9 cellular contexts compared by ENCODE assay signal in genomic region chr6:116969211-116969863, GRCh38.
DNase-seq lines count a peak whose midpoint lies in the region; TF ChIP-seq lines count a peak whose summit lies in the region.
"Had no signal": no experiment of that assay in that cellular context is flagged by ENCODE, and none has a peak within 500 bp of the region (broad histone marks: within the 10 kb centered on the region; RNA-seq: fewer than 3 reads in every experiment).

No MANE protein-coding gene starts in this region.

- TF ChIP-seq CTCF in GM12873 (IDR thresholded peaks at IDR 0.05; ENCODE audit: insufficient read depth, low read depth, low read length, missing control alignments) (peak; percentile 77), HFF-Myc (IDR thresholded peaks at IDR 0.05; ENCODE audit: low read depth, low read length, missing control alignments) (peak; percentile 70), fibroblast of pulmonary artery (IDR thresholded peaks at IDR 0.05; ENCODE audit: low read length, missing control alignments) (peak; percentile 84), progenitor cell of endocrine pancreas (IDR thresholded peaks at IDR 0.05; ENCODE audit: unreplicated experiment) (peak; percentile 84)

- H3K9me3 Mint-ChIP-seq in progenitor cell of endocrine pancreas (ENCODE audit: low read depth): no peaks in the 10 kb centered on the region
- H3K9me3 Mint-ChIP-seq: IgD-negative memory B cell had no signal

- H3K4me3 ChIP-seq in HFF-Myc (replicated peaks; ENCODE audit: low read depth, low read length) (no peak overlapping the region), MG63 (no peak overlapping the region), fibroblast of pulmonary artery (replicated peaks; ENCODE audit: low read depth, low read length) (no peak overlapping the region)

- H3K27me3 ChIP-seq in MG63: no peaks in the 10 kb centered on the region; the same call in 1 of the 2 replicates

- H3K27ac Mint-ChIP-seq in progenitor cell of endocrine pancreas: no peak overlapping the region
- H3K27ac Mint-ChIP-seq: IgD-negative memory B cell had no signal

- DNase-seq in AG08395 (ENCODE audit: low spot score) (peak; percentile 65), HFF-Myc (ENCODE audit: extremely low read depth, low read depth) (peak; percentile 22), MG63 (peak; percentile 3), SK-N-DZ (ENCODE audit: low spot score) (peak; percentile 58), fibroblast of pulmonary artery (ENCODE audit: low read depth) (peak; percentile 64), progenitor cell of endocrine pancreas (ENCODE audit: low spot score, unreplicated experiment) (no peak)
- DNase-seq in activated effector memory CD4-positive, alpha-beta T cell treated with anti-CD3 and anti-CD28 coated beads, Interleukin-2, amount 50 U/mL, for 16 hours: no peak

- H3K36me3 ChIP-seq in MG63: no peaks in the 10 kb centered on the region

- no peaks in the 10 kb centered on the region for H3K27me3 Mint-ChIP-seq in progenitor cell of endocrine pancreas
- H3K27me3 Mint-ChIP-seq: IgD-negative memory B cell had no signal

- H3K36me3 Mint-ChIP-seq in progenitor cell of endocrine pancreas (ENCODE audit: insufficient read depth): no peaks in the 10 kb centered on the region
- H3K36me3 Mint-ChIP-seq: IgD-negative memory B cell had no signal

- peaks cover 14% of the 10 kb centered on the region for H3K4me1 Mint-ChIP-seq in progenitor cell of endocrine pancreas (ENCODE audit: low read depth)
- H3K4me1 Mint-ChIP-seq: IgD-negative memory B cell had no signal

- no peaks in the 10 kb centered on the region for H3K9me3 ChIP-seq in MG63

- H3K4me3 Mint-ChIP-seq in progenitor cell of endocrine pancreas (ENCODE audit: low read depth): no peak overlapping the region
- H3K4me3 Mint-ChIP-seq: IgD-negative memory B cell had no signal

Comparison
In these comparisons a context has a peak if more than half of its experiments do, and no peak if none do; other contexts are left out.
1. DNase-seq: peak in AG08395 (single experiment), HFF-Myc (single experiment), MG63 (single experiment), SK-N-DZ (single experiment) and fibroblast of pulmonary artery (single experiment); none in progenitor cell of endocrine pancreas (single experiment) and activated effector memory CD4-positive, alpha-beta T cell treated with anti-CD3 and anti-CD28 coated beads, Interleukin-2, amount 50 U/mL, for 16 hours (single experiment).
2. Peak in every context shown above with its lines, with median percentiles within 50 percentile points of each other: CTCF ChIP-seq.